In the genomic region with DNA sequence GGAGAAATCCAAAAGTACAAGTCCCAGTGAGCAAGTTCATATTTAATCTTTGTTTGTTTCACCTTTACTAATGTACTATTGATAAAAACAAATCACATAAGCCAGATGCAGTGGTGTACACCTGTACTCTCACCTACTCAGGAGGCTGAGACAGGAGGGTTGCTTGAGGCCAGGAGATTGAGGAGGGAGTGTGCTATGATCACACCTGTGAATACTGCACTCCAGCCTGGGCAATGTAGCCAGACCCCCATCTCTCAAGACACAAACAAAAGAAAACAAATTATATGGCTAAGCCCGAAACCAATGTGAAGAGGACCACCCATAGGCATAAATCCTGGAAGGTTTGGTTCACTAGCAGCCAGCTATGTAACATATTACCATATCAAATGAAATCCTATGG, we compare ENCODE assay signal across 26 cellular contexts.
"Had no signal": no experiment of that assay in that cellular context is flagged by ENCODE, and none has a peak within 500 bp of the region (broad histone marks: within the 10 kb centered on the region; RNA-seq: fewer than 3 reads in every experiment).

No MANE protein-coding gene starts in this region.

- H3K27me3 ChIP-seq: left lung, ovary, right atrium auricular region, right lobe of liver, stomach, testis, thyroid gland, upper lobe of right lung had no signal

- H3K36me3 ChIP-seq: left lung, ovary, right atrium auricular region, right lobe of liver, stomach, thyroid gland, upper lobe of right lung had no signal

- H3K27me3 Mint-ChIP-seq: progenitor cell of endocrine pancreas had no signal

- FAIRE-seq: islet of Langerhans, kidney, urothelium cell line had no signal

- ATAC-seq: left colon; left lung; mucosa of descending colon; naive thymus-derived CD4-positive, alpha-beta T cell; natural killer cell treated with Interleukin-12 subunit alpha and Interleukin-12 subunit beta and Interleukin-15 and Interleukin-18, amount 100 ng/mL, for 72 hours; right lobe of liver; upper lobe of right lung had no signal

- H3K4me3 ChIP-seq: left lung, lung, mucosa of descending colon, ovary, right atrium auricular region, right lobe of liver, smooth muscle cell, stomach, testis, thyroid gland, upper lobe of right lung had no signal

- H3K27ac ChIP-seq: left lung, ovary, right atrium auricular region, right lobe of liver, stomach, testis, thyroid gland, upper lobe of right lung had no signal

- DNase-seq: hypothalamus; immature natural killer cell; kidney; left colon; left lung; midbrain; mucosa of descending colon; naive thymus-derived CD4-positive, alpha-beta T cell; ovary; right lobe of liver; stimulated activated CD4-positive, alpha-beta T cell treated with anti-CD3 and anti-CD28 coated beads, Interleukin-1b, Interleukin-23, amount 100 ng/mL, for 48 hours; stimulated activated CD4-positive, alpha-beta T cell treated with anti-CD3 and anti-CD28 coated beads, Interleukin-2, amount 100 ng/mL, for 48 hours; stimulated activated CD4-positive, alpha-beta T cell treated with anti-CD3 and anti-CD28 coated beads, Interleukin-4, amount 100 ng/mL, for 4 hours; stimulated activated CD8-positive, alpha-beta memory T cell treated with anti-CD3 and anti-CD28 coated beads, Interleukin-4, amount 100 ng/mL, for 48 hours; stimulated activated naive CD4-positive, alpha-beta T cell; stomach; testis; thyroid gland; upper lobe of right lung had no signal

- H3K9me3 ChIP-seq: ovary, right lobe of liver, testis, thyroid gland, upper lobe of right lung had no signal

- H3K4me3 Mint-ChIP-seq: immature natural killer cell; naive thymus-derived CD4-positive, alpha-beta T cell; natural killer cell treated with Interleukin-12 subunit alpha and Interleukin-12 subunit beta and Interleukin-15 and Interleukin-18, amount 100 ng/mL, for 72 hours had no signal

- H3K4me2 ChIP-seq: smooth muscle cell had no signal

- H3K9me3 Mint-ChIP-seq: natural killer cell treated with Interleukin-12 subunit alpha and Interleukin-12 subunit beta and Interleukin-15 and Interleukin-18, amount 100 ng/mL, for 72 hours had no signal

- H3K4me1 ChIP-seq: left lung, right atrium auricular region, right lobe of liver, stomach, testis, thyroid gland, upper lobe of right lung had no signal

- H3K27ac Mint-ChIP-seq: immature natural killer cell; natural killer cell treated with Interleukin-12 subunit alpha and Interleukin-12 subunit beta and Interleukin-15 and Interleukin-18, amount 100 ng/mL, for 72 hours; progenitor cell of endocrine pancreas had no signal
